ENCODE assay signal across 20 cellular contexts in the genomic region with DNA sequence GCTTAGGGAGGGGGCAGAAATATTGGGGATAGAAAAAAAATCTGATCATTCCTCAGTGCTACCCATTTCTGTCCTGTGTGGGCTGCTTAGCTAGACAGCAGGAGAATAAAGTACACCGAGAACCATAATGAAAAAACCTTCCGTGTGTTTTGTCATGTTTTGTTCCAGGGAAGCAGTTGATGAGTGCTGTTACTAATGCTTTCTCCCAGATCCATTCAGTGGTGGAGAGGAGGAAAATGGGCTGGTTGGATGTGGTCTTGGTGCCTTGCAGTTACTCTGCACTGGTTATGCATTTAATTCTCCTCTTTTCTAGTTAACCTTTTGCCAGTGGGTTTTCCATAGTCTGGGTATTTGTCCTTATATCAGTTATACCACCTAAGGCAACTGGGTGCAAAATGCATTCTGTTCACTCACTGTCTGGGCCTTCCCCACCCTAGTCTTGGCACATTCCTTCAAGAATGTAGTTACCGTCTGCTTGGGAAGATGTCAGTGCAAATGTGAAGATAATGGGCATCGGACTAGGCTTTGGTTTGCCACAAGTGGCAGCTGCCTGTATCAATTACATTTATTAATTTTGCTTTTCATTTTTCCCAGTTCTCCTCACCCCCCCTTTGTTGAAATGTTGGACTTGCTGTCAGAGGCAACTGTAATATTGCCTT. TPM values are rescaled to one million over a fixed set of nuclear protein-coding genes. Genes with fewer than 3 reads are reported as not detected.
A peak's percentile ranks its signal among the peaks of the same experiment; 100 is the strongest.
DNase-seq lines count a peak whose midpoint lies in the region; ATAC-seq, FAIRE-seq and TF ChIP-seq lines count a peak whose summit lies in the region.
"Had no signal": no experiment of that assay in that cellular context is flagged by ENCODE, and none has a peak within 500 bp of the region (broad histone marks: within the 10 kb centered on the region; RNA-seq: fewer than 3 reads in every experiment).

No MANE protein-coding gene starts in this region.

- no peaks in the 10 kb centered on the region for H3K9me3 Mint-ChIP-seq in CD8-positive, alpha-beta T cell
- H3K9me3 Mint-ChIP-seq in nephron (no peaks in the 10 kb centered on the region), type B pancreatic cell (no peaks in the 10 kb centered on the region)
- H3K9me3 Mint-ChIP-seq: activated CD4-positive, alpha-beta T cell treated with anti-CD3 and anti-CD28 coated beads, Interleukin-2, amount 10 ng/mL, durations not matched to agents 7 days and 5 days; IgD-negative memory B cell; naive thymus-derived CD8-positive, alpha-beta T cell had no signal

- intact Hi-C loops in CD8-positive, alpha-beta T cell (cut with DNase I, micrococcal nuclease): no loop called here

- WGBS in GM23248 (ENCODE audit: low coverage in 1 of 2, low lambda C conversion rate in 2 of 2, missing lambda C conversion rate in 2 of 2), 2 experiments: 82 to 83% methylated on average over 4 of the region's 4 CpGs

- in situ Hi-C loops in GM23248 (cut with MboI): no loop called here

- peak overlapping the region; percentile 8 for H3K27ac Mint-ChIP-seq in CD8-positive, alpha-beta T cell
- H3K27ac Mint-ChIP-seq in nephron (peak overlapping the region; percentile 54 to 94 (median 70)), type B pancreatic cell (no peak overlapping the region)
- H3K27ac Mint-ChIP-seq: activated CD4-positive, alpha-beta T cell treated with anti-CD3 and anti-CD28 coated beads, Interleukin-2, amount 10 ng/mL, durations not matched to agents 7 days and 5 days; IgD-negative memory B cell had no signal

- H3K4me1 ChIP-seq in CD8-positive, alpha-beta T cell (ENCODE audit: insufficient read depth, low read length): no peaks in the 10 kb centered on the region
- H3K4me1 ChIP-seq in GM23248 (ENCODE audit: insufficient read depth) (peaks cover 48% of the 10 kb centered on the region), adipocyte (ENCODE audit: control insufficient read depth, insufficient read depth, low read length) (peaks cover 52% of the 10 kb centered on the region)

- H3K36me3 Mint-ChIP-seq in CD8-positive, alpha-beta T cell: peaks cover 62% of the 10 kb centered on the region
- H3K36me3 Mint-ChIP-seq in nephron (ENCODE audit: low read depth) (peaks cover 71% of the 10 kb centered on the region), type B pancreatic cell (peaks cover 36% of the 10 kb centered on the region)

- H3K27ac ChIP-seq in CD8-positive, alpha-beta T cell (ENCODE audit: low read depth, low read length): no peak overlapping the region
- H3K27ac ChIP-seq in GM23248: peak overlapping the region; percentile 91
- H3K27ac ChIP-seq: left lung, SJSA1 had no signal

- H3K9ac ChIP-seq in GM23248: peak overlapping the region; percentile 67; the same call in 1 of the 2 replicates
- H3K9ac ChIP-seq in adipocyte (ENCODE audit: low read length): peak overlapping the region; percentile 56

- no peak for FAIRE-seq in HTR-8/SVneo (lab: Jason Lieb, UNC)

- peak overlapping the region; percentile 60 for H3K4me2 ChIP-seq in GM23248 (ENCODE audit: unreplicated experiment)

- no peak overlapping the region for H2AFZ ChIP-seq in GM23248

- no peak overlapping the region for H3K4me3 ChIP-seq in CD8-positive, alpha-beta T cell (ENCODE audit: low read depth, low read length)
- no peak overlapping the region for H3K4me3 ChIP-seq in GM23248
- H3K4me3 ChIP-seq in adipocyte (ENCODE audit: low read length): no peak overlapping the region
- H3K4me3 ChIP-seq: left lung, SJSA1 had no signal

- no peaks in the 10 kb centered on the region for H3K27me3 Mint-ChIP-seq in CD8-positive, alpha-beta T cell (ENCODE audit: low read depth)
- H3K27me3 Mint-ChIP-seq in nephron (ENCODE audit: low read depth): no peaks in the 10 kb centered on the region
- H3K27me3 Mint-ChIP-seq in type B pancreatic cell: no peaks in the 10 kb centered on the region
- H3K27me3 Mint-ChIP-seq: activated CD4-positive, alpha-beta T cell treated with anti-CD3 and anti-CD28 coated beads, Interleukin-2, amount 10 ng/mL, durations not matched to agents 7 days and 5 days; IgD-negative memory B cell; naive thymus-derived CD8-positive, alpha-beta T cell had no signal

- no peaks in the 10 kb centered on the region for H3K9me3 ChIP-seq in CD8-positive, alpha-beta T cell (ENCODE audit: low read length)
- no peaks in the 10 kb centered on the region for H3K9me3 ChIP-seq in GM23248 (ENCODE audit: low read depth)
- H3K9me3 ChIP-seq in adipocyte (ENCODE audit: control insufficient read depth, low read length): no peaks in the 10 kb centered on the region
- H3K9me3 ChIP-seq: left lung had no signal

- CTCF ChIA-PET in CD8-positive, alpha-beta T cell (lab: Charles Lee): interaction anchor here (1.1 kb wide), 1 partner anchor 15 kb away, joined by 3 read pairs; no protein-coding TSS in a partner anchor

- ATAC-seq in CD8-positive, alpha-beta T cell: no peak
- ATAC-seq: left lung; naive thymus-derived CD8-positive, alpha-beta T cell had no signal

- no peak for TF ChIP-seq CTCF in CD8-positive, alpha-beta T cell (IDR thresholded peaks at IDR 0.05)
- TF ChIP-seq CTCF in nephron (IDR thresholded peaks at IDR 0.05; ENCODE audit: unreplicated experiment in 3 of 3) (no peak), type B pancreatic cell (conservative IDR thresholded peaks at IDR 0.05) (no peak)

- H3K36me3 ChIP-seq in CD8-positive, alpha-beta T cell (ENCODE audit: insufficient read depth, low read length): peaks cover 16% of the 10 kb centered on the region
- H3K36me3 ChIP-seq in GM23248 (ENCODE audit: low read depth) (peaks cover 41% of the 10 kb centered on the region), adipocyte (ENCODE audit: control insufficient read depth, insufficient read depth, low read length, severe bottlenecking) (peaks cover 50% of the 10 kb centered on the region)

- peaks cover 84% of the 10 kb centered on the region for H3F3A ChIP-seq in GM23248 (ENCODE audit: insufficient read depth)

- H3K79me2 ChIP-seq in GM23248 (ENCODE audit: insufficient read depth): peaks cover 23% of the 10 kb centered on the region

- POLR2A ChIA-PET in CD8-positive, alpha-beta T cell (lab: Charles Lee): interaction anchor here (0.5 to 0.6 kb wide), 2 partner anchors 54 to 59 kb away, joined by 4 read pairs; no protein-coding TSS in a partner anchor

- no peaks in the 10 kb centered on the region for H4K20me1 ChIP-seq in GM23248 (ENCODE audit: insufficient read depth)

- no peak overlapping the region for H3K4me3 Mint-ChIP-seq in CD8-positive, alpha-beta T cell
- no peak overlapping the region for H3K4me3 Mint-ChIP-seq in nephron
- H3K4me3 Mint-ChIP-seq in type B pancreatic cell: no peak overlapping the region
- H3K4me3 Mint-ChIP-seq: activated CD4-positive, alpha-beta T cell treated with anti-CD3 and anti-CD28 coated beads, Interleukin-2, amount 10 ng/mL, durations not matched to agents 7 days and 5 days; naive thymus-derived CD8-positive, alpha-beta T cell had no signal

- H3K27me3 ChIP-seq in CD8-positive, alpha-beta T cell (ENCODE audit: insufficient read depth, low read length): no peaks in the 10 kb centered on the region
- no peaks in the 10 kb centered on the region for H3K27me3 ChIP-seq in GM23248 (replicated peaks; ENCODE audit: insufficient read depth)
- no peaks in the 10 kb centered on the region for H3K27me3 ChIP-seq in adipocyte (replicated peaks; ENCODE audit: control insufficient read depth, insufficient read depth, low read length)
- H3K27me3 ChIP-seq: left lung had no signal

- no peaks in the 10 kb centered on the region for H3K9me2 ChIP-seq in GM23248 (ENCODE audit: insufficient read depth)

- no peaks in the 10 kb centered on the region for H3K4me1 Mint-ChIP-seq in CD8-positive, alpha-beta T cell (ENCODE audit: low read depth)
- H3K4me1 Mint-ChIP-seq in nephron: peaks cover 9% of the 10 kb centered on the region
- H3K4me1 Mint-ChIP-seq in type B pancreatic cell (ENCODE audit: unreplicated experiment): peaks cover 7% of the 10 kb centered on the region

- DNase-seq in CD8-positive, alpha-beta T cell: no peak
- DNase-seq in GM23248 (no peak), adipocyte (ENCODE audit: low read depth) (no peak), type B pancreatic cell (ENCODE audit: extremely low spot score, unreplicated experiment) (no peak), KG1 (lab: John Stamatoyannopoulos, UW) (no peak), HTR-8/SVneo (ENCODE audit: insufficient read length, low spot score) (no peak)
- DNase-seq: activated CD4-positive, alpha-beta T cell treated with anti-CD3 and anti-CD28 coated beads, Interleukin-2, amount 10 ng/mL, durations not matched to agents 7 days and 5 days; anterior cingulate cortex; DMS153; foreskin melanocyte; left lung; naive thymus-derived CD8-positive, alpha-beta T cell; NCI-H2081; NCI-H526; retina; T1000 had no signal

RNA-seq across cellular contexts. Expression of a gene that starts 9.3 kb away (rescaled TPM):
- 1 to 10 TPM; 5.2 TPM for total RNA-seq in CD8-positive, alpha-beta T cell
- total RNA-seq in GM23248 (2014; rRNA removed; shearing (Covaris generic)): 12.3 and 25.8 TPM in 2 replicates
- 1.1 and 1.2 TPM in 2 replicates for polyA plus RNA-seq in GM23248 (2016; fragmentation: Nextera tagmentation; extraction: Ambion mirVana)
- 10.5 and 19.7 TPM in 2 replicates for total RNA-seq in type B pancreatic cell (ENCODE audit: low replicate concordance)

RNA-seq across cellular contexts. Expression of a gene that starts 34.9 kb away (rescaled TPM):
- 100 to 1,000 TPM; 170 to 173 TPM for total RNA-seq in CD8-positive, alpha-beta T cell
- total RNA-seq in GM23248 (2014; rRNA removed; shearing (Covaris generic)): 421 and 423 TPM in 2 replicates
- polyA plus RNA-seq in GM23248 (2016; fragmentation: Nextera tagmentation; extraction: Ambion mirVana): 54.5 and 59.5 TPM in 2 replicates
- total RNA-seq in type B pancreatic cell (ENCODE audit: low replicate concordance): 300 and 372 TPM in 2 replicates

RNA-seq across cellular contexts. Expression of a gene that starts 48.4 kb away (rescaled TPM):
- total RNA-seq in CD8-positive, alpha-beta T cell: 10 to 100 TPM; 37.0 to 39.1 TPM
- total RNA-seq in GM23248 (2014; rRNA removed; shearing (Covaris generic)): not detected in 2 replicates
- polyA plus RNA-seq in GM23248 (2016; fragmentation: Nextera tagmentation; extraction: Ambion mirVana): not detected in 2 replicates
- total RNA-seq in type B pancreatic cell (ENCODE audit: low replicate concordance): not detected in 2 replicates
- total RNA-seq: SJSA1 had no signal
- polyA plus RNA-seq: BJ had no signal

Comparison
In these comparisons a context has a peak if more than half of its experiments do, and no peak if none do; other contexts are left out.
1. RNA of a gene that starts 48.4 kb away (total RNA-seq): 37.0 to 39.1 TPM in CD8-positive, alpha-beta T cell; not detected in GM23248 and not detected in type B pancreatic cell; every median in the first group is over 10 times any median in the second.